ENCODE assay signal across 2 cellular contexts in genomic region chr1:160607051-160608032, GRCh38.
TF ChIP-seq lines count a peak whose summit lies in the region.

No MANE protein-coding gene starts in this region.

TF ChIP-seq in WTC11, 78 proteins besides CTCF, POLR2A, EP300 and RAD21:
- no peak for TF ChIP-seq ZBTB43 (CRISPR knock-in tag; IDR thresholded peaks at IDR 0.05)
- TF ChIP-seq NFATC4 (CRISPR knock-in tag; IDR thresholded peaks at IDR 0.05), result no peak
- no peak for TF ChIP-seq TP53 (CRISPR knock-in tag; IDR thresholded peaks at IDR 0.05)
- TF ChIP-seq ZNF232 (CRISPR knock-in tag; IDR thresholded peaks at IDR 0.05), result no peak
- TF ChIP-seq ARID4B (CRISPR knock-in tag; IDR thresholded peaks at IDR 0.05; ENCODE audit: borderline replicate concordance), result no peak
- no peak for TF ChIP-seq ZNF317 (CRISPR knock-in tag; IDR thresholded peaks at IDR 0.05; ENCODE audit: borderline replicate concordance, low read depth)
- TF ChIP-seq ZNF138 (CRISPR knock-in tag; conservative IDR thresholded peaks at IDR 0.05), result no peak

TF ChIP-seq in H1, 55 proteins besides CTCF, POLR2A, EP300 and RAD21:
- no peak for TF ChIP-seq SIN3A (conservative IDR thresholded peaks at IDR 0.05 in 1 of 2, IDR thresholded peaks at IDR 0.05 in 1 of 2; ENCODE audit: low read depth in 1 of 2, low read length in 2 of 2)
TF ChIP-seq in H1: peak in this region for 0.
